17 cellular contexts compared by ENCODE assay signal in the genomic region with DNA sequence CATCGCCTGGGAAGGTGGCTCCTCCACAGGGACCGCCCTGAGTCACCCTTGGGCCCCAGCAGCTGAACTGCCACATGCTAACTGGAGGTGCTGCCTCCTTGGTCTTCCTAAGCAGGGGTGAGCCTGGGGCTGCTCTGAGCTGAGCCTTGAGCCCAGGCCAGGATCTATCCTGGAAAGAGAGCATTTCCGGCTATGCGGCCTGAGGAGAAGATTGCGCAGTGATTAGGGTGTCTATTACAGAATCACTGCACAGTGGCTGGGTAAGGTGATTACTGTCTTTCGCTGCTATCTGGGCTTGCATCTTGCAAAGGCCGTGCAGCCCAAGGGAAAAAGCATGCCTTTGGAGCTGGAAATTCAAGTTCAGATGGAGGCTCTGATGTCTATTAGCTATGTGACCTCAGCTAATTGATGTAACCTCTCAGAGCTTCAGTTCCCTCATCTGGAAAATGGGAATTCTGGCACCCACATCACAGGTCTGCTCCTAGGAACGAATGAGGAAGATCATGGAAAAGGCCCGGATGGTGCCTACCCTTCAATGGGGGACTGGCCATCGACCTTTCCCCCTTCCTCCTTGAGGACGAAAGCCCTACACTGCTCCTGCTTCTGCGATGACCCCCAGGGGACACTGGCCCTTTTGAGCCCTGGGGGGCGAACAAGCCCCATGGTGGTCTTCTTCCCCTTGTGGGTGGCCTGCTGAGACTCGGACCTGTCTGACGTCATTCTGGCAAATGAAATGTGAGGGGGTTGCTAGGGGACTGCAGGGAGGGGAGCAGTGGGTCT. TPM values are rescaled to one million over a fixed set of nuclear protein-coding genes. Genes with fewer than 3 reads are reported as not detected.
DNase-seq lines count a peak whose midpoint lies in the region; ATAC-seq and TF ChIP-seq lines count a peak whose summit lies in the region.
"Had no signal": no experiment of that assay in that cellular context is flagged by ENCODE, and none has a peak within 500 bp of the region (broad histone marks: within the 10 kb centered on the region; RNA-seq: fewer than 3 reads in every experiment).

No MANE protein-coding gene starts in this region.

- TF ChIP-seq EP300 in ovary (IDR thresholded peaks at IDR 0.05) = no peak

- H3K36me3 Mint-ChIP-seq in mesothelial cell of epicardium = peaks cover 40% of the 10 kb centered on the region
- no peaks in the 10 kb centered on the region for H3K36me3 Mint-ChIP-seq in stimulated activated effector memory CD8-positive, alpha-beta T cell treated with anti-CD3 and anti-CD28 coated beads, Interleukin-12 subunit alpha, Interleukin-12 subunit beta, amount 100 ng/mL, for 72 hours

- no peak for TF ChIP-seq POLR2A in ovary (IDR thresholded peaks at IDR 0.05)

- H3K9me3 Mint-ChIP-seq in mesothelial cell of epicardium = no peaks in the 10 kb centered on the region
- H3K9me3 Mint-ChIP-seq in stimulated activated effector memory CD8-positive, alpha-beta T cell treated with anti-CD3 and anti-CD28 coated beads, Interleukin-12 subunit alpha, Interleukin-12 subunit beta, amount 100 ng/mL, for 72 hours = no peaks in the 10 kb centered on the region
- H3K9me3 Mint-ChIP-seq: GM23338 had no signal

- no peaks in the 10 kb centered on the region for H3K27me3 Mint-ChIP-seq in mesothelial cell of epicardium (ENCODE audit: low read depth)

- no peak overlapping the region for H3K4me3 Mint-ChIP-seq in mesothelial cell of epicardium
- H3K4me3 Mint-ChIP-seq in stimulated activated effector memory CD8-positive, alpha-beta T cell treated with anti-CD3 and anti-CD28 coated beads, Interleukin-12 subunit alpha, Interleukin-12 subunit beta, amount 100 ng/mL, for 72 hours = no peak overlapping the region
- H3K4me3 Mint-ChIP-seq: GM23338 had no signal

- 90 to 92% (median 91%) methylated on average over 15 of the region's 15 CpGs for WGBS in ovary, 3 donors

- TF ChIP-seq CTCF in mesothelial cell of epicardium (IDR thresholded peaks at IDR 0.05; ENCODE audit: unreplicated experiment) (no peak), ovary (IDR thresholded peaks at IDR 0.05) (no peak)

- H3K9me3 ChIP-seq in ovary = no peaks in the 10 kb centered on the region

- no peak overlapping the region for H3K27ac ChIP-seq in ovary
- H3K27ac ChIP-seq: C4-2B, RWPE1 had no signal

- no peaks in the 10 kb centered on the region for H3K4me1 ChIP-seq in ovary (ENCODE audit: insufficient read depth)

- no peaks in the 10 kb centered on the region for H3K27me3 ChIP-seq in ovary

- H3K27ac Mint-ChIP-seq in mesothelial cell of epicardium = peak overlapping the region; percentile 60
- no peak overlapping the region for H3K27ac Mint-ChIP-seq in stimulated activated effector memory CD8-positive, alpha-beta T cell treated with anti-CD3 and anti-CD28 coated beads, Interleukin-12 subunit alpha, Interleukin-12 subunit beta, amount 100 ng/mL, for 72 hours
- H3K27ac Mint-ChIP-seq: GM23338 had no signal

- peaks cover 18% of the 10 kb centered on the region for H3K4me1 Mint-ChIP-seq in mesothelial cell of epicardium
- H3K4me1 Mint-ChIP-seq in stimulated activated effector memory CD8-positive, alpha-beta T cell treated with anti-CD3 and anti-CD28 coated beads, Interleukin-12 subunit alpha, Interleukin-12 subunit beta, amount 100 ng/mL, for 72 hours = no peaks in the 10 kb centered on the region
- H3K4me1 Mint-ChIP-seq: GM23338 had no signal

- ATAC-seq in stimulated activated effector memory CD8-positive, alpha-beta T cell treated with anti-CD3 and anti-CD28 coated beads, Interleukin-12 subunit alpha, Interleukin-12 subunit beta, amount 100 ng/mL, for 72 hours = peak; percentile 29
- ATAC-seq: GM23338 had no signal

- DNase-seq in D341Med (ENCODE audit: low spot score) = peak; percentile 27
- peak; percentile 29 for DNase-seq in SK-N-DZ (ENCODE audit: low spot score)
- no peak for DNase-seq in mesothelial cell of epicardium (ENCODE audit: low spot score in 2 of 2, unreplicated experiment in 2 of 2)
- no peak for DNase-seq in stimulated activated effector memory CD8-positive, alpha-beta T cell treated with anti-CD3 and anti-CD28 coated beads, Interleukin-12 subunit alpha, Interleukin-12 subunit beta, amount 100 ng/mL, for 72 hours (ENCODE audit: low spot score in 2 of 2)
- DNase-seq in T1000 (lab: John Stamatoyannopoulos, UW) = no peak
- DNase-seq in NCI-H748 treated with DMSO at 0.1 percent for 48 hours (lab: John Stamatoyannopoulos, UW) = no peak
- no peak for DNase-seq in ovary
- DNase-seq: DMS 273 treated with DMSO at 0.1 percent for 48 hours, KBM-7, NCI-H1436, NCI-H2029 treated with DMSO at 0.1 percent for 48 hours, NCI-H2171 treated with DMSO at 0.1 percent for 48 hours, NCI-H446 treated with DMSO at 0.1 percent for 48 hours, NCI-H774 had no signal

- intact Hi-C loops in ovary (cut with DNase I) = no loop called here

- H3K36me3 ChIP-seq in ovary = no peaks in the 10 kb centered on the region

- H3K4me3 ChIP-seq in ovary = no peak overlapping the region
- H3K4me3 ChIP-seq: GM23338 had no signal

RNA-seq across cellular contexts. Expression of gene GPR161, which starts 38.0 kb away (rescaled TPM):
- 15.4 and 19.7 TPM in 2 replicates for polyA plus RNA-seq in SK-N-DZ (2014; cell fraction: cytosol; rRNA removed)
- polyA plus RNA-seq in SK-N-DZ (2014; cell fraction: nucleus; rRNA removed) = 9.4 and 10.5 TPM in 2 replicates
- total RNA-seq in mesothelial cell of epicardium = 34.6 to 36.4 TPM (median 35.1 TPM) in 3 replicates
- 10 to 100 TPM in 6 of 7 donors, 1 to 10 TPM in 1; 7.4 to 23.4 (median 19.1) TPM for total RNA-seq in ovary
- 10 to 100 TPM in 1 of 2 donors, 1 to 10 TPM in 1; 8.2 to 13.6 TPM for polyA plus RNA-seq in ovary

Comparison
In these comparisons a context has a peak if more than half of its experiments do, and no peak if none do; other contexts are left out.
1. DNase-seq: peak in D341Med (single experiment) and SK-N-DZ (single experiment); none in mesothelial cell of epicardium (0 of 2), stimulated activated effector memory CD8-positive, alpha-beta T cell treated with anti-CD3 and anti-CD28 coated beads, Interleukin-12 subunit alpha, Interleukin-12 subunit beta, amount 100 ng/mL, for 72 hours (0 of 2), T1000 (single experiment), NCI-H748 treated with DMSO at 0.1 percent for 48 hours (single experiment) and ovary (0 of 5).